ENCODE assay signal across 18 cellular contexts in the genomic region with DNA sequence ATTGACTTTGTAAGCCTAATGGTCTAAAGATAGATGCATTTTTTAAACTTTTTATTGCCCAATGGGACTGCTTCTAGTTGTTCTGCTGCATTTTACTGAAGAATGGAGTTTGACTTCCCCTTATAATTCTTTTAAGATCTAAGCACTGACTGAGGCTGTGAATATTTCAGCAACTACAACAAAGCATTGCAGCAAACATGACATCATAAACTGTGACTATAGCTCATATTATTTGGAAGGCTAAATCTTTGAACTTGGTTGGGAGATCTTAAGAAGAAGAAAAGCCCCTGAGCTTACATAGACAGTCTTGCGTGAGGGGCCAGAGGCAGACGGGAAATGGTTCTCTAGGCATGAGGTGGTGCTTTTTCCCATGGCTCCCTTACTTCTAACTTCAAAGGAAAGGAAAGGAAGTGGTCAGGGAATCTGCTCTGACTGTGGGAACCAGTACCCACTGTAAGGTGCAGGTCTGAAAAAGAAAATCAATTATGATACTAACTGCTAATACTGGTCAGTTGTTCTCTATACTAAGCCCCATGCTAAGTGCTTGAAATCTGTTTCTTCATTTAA. TPM values are rescaled to one million over a fixed set of nuclear protein-coding genes. Genes with fewer than 3 reads are reported as not detected.
"Had no signal": no experiment of that assay in that cellular context is flagged by ENCODE, and none has a peak within 500 bp of the region (broad histone marks: within the 10 kb centered on the region; RNA-seq: fewer than 3 reads in every experiment).

No MANE protein-coding gene starts in this region.

- DNase-seq: activated CD4-positive, alpha-beta T cell treated with anti-CD3 and anti-CD28 coated beads, Interleukin-2, amount 50 U/mL, for 4 hours; activated CD4-positive, CD25-positive, alpha-beta regulatory T cell treated with anti-CD3 and anti-CD28 coated beads, Interleukin-2, amount 50 U/mL, for 72 hours; activated gamma-delta T cell treated with Interleukin-2 at 50 U/mL for 16 hours; adrenal gland; head of caudate nucleus; kidney; mucosa of descending colon; naive B cell; stimulated activated CD4-positive, alpha-beta T cell treated with anti-CD3 and anti-CD28 coated beads, Interleukin-2, amount 100 ng/mL, for 24 hours; stimulated activated naive CD4-positive, alpha-beta T cell treated with Interleukin-2 at 50 U/mL for 16 hours; T-helper 17 cell had no signal

- H3K36me3 ChIP-seq: adrenal gland, neural progenitor cell, suprapubic skin had no signal

- H3K27me3 ChIP-seq: neural progenitor cell had no signal

- H3K4me3 ChIP-seq: adrenal gland, mucosa of descending colon, neural progenitor cell, suprapubic skin had no signal

- ATAC-seq: activated naive CD4-positive, alpha-beta T cell treated with anti-CD3 and anti-CD28 coated beads, Interleukin-2, amount 50 U/mL, for 72 hours; left lobe of liver; mucosa of descending colon; T-helper 17 cell had no signal

- H3K27ac ChIP-seq: adrenal gland, neural progenitor cell, suprapubic skin, VCaP had no signal

- H3K4me1 ChIP-seq: adrenal gland, neural progenitor cell, suprapubic skin had no signal

- H3K9me3 ChIP-seq: adrenal gland, mucosa of descending colon, suprapubic skin had no signal

RNA-seq across cellular contexts. Expression of gene HEY2, which starts 14.8 kb away (rescaled TPM):
- total RNA-seq: activated CD8-positive, alpha-beta memory T cell treated with anti-CD3 and anti-CD28 coated beads for 36 hours; activated naive CD4-positive, alpha-beta T cell treated with anti-CD3 and anti-CD28 coated beads, Interleukin-2, amount 50 U/mL, for 72 hours; activated T-helper 1 cell treated with anti-CD3 and anti-CD28 coated beads, Interleukin-12 subunit alpha, Interleukin-12 subunit beta, Interleukin-2, Interleukin-4 antibody, amounts not matched to agents 30 ng/mL and 10 ng/mL and 1 ng/mL, durations not matched to agents 14 hours and 24 hours and 36 hours had no signal
